13 cellular contexts compared by ENCODE assay signal in genomic region chr14:104460920-104461651, GRCh38.
DNase-seq lines count a peak whose midpoint lies in the region; ATAC-seq and TF ChIP-seq lines count a peak whose summit lies in the region.
"Had no signal": no experiment of that assay in that cellular context is flagged by ENCODE, and none has a peak within 500 bp of the region (broad histone marks: within the 10 kb centered on the region; RNA-seq: fewer than 3 reads in every experiment).

No MANE protein-coding gene starts in this region.

- H3K4me3 Mint-ChIP-seq in Caco-2 (ENCODE audit: unreplicated experiment): peak overlapping the region; percentile 27
- H3K4me3 Mint-ChIP-seq in neural progenitor cell: peak overlapping the region; percentile 77
- H3K4me3 Mint-ChIP-seq: activated naive CD8-positive, alpha-beta T cell treated with anti-CD3 and anti-CD28 coated beads, Interleukin-2, amount 50 U/mL, for 24 hours; HFFc6 had no signal

- DNase-seq in Caco-2 (no peak), right atrium auricular region (ENCODE audit: low spot score) (peak; percentile 53), neural progenitor cell (ENCODE audit: low spot score) (peak; percentile 73), CD1c-positive myeloid dendritic cell (ENCODE audit: extremely low spot score) (no peak), NCI-H2029 (lab: John Stamatoyannopoulos, UW) (no peak), AG08396 (ENCODE audit: low spot score) (no peak)
- DNase-seq: activated CD4-positive, CD25-positive, alpha-beta regulatory T cell treated with anti-CD3 and anti-CD28 coated beads, Interleukin-2, amount 50 U/mL, for 72 hours; activated naive CD8-positive, alpha-beta T cell treated with anti-CD3 and anti-CD28 coated beads, Interleukin-2, amount 50 U/mL, for 24 hours; effector memory CD4-positive, alpha-beta T cell; HFFc6 had no signal

- no TSS peak for BruUV-seq in Caco-2 (replicated peaks; lab: Mats Ljungman, UMichigan)

- H3K27ac ChIP-seq in HUES64 (ENCODE audit: low read depth, low read length) (no peak overlapping the region), right atrium auricular region (no peak overlapping the region), neural progenitor cell (no peak overlapping the region)

- H3K27me3 Mint-ChIP-seq in Caco-2 (ENCODE audit: insufficient read depth, unreplicated experiment) (peaks cover 32% of the 10 kb centered on the region), neural progenitor cell (ENCODE audit: insufficient read depth, low read depth) (peaks cover 20% of the 10 kb centered on the region)

- POLR2A ChIA-PET in Caco-2 (lab: Charles Lee): no interaction called here

- H3K4me3 ChIP-seq in Caco-2 (ENCODE audit: low read depth, low read length): no peak overlapping the region
- peak overlapping the region; percentile 44 for H3K4me3 ChIP-seq in HUES64 (ENCODE audit: low read length)
- peak overlapping the region in 1 of 2 donors; percentile 49 for H3K4me3 ChIP-seq in right atrium auricular region
- peak overlapping the region; percentile 19 for H3K4me3 ChIP-seq in neural progenitor cell
- H3K4me3 ChIP-seq: mucosa of descending colon had no signal

- no peak overlapping the region for H3K27ac Mint-ChIP-seq in Caco-2 (ENCODE audit: unreplicated experiment)
- no peak overlapping the region for H3K27ac Mint-ChIP-seq in neural progenitor cell
- H3K27ac Mint-ChIP-seq: activated naive CD8-positive, alpha-beta T cell treated with anti-CD3 and anti-CD28 coated beads, Interleukin-2, amount 50 U/mL, for 24 hours; HFFc6 had no signal

- H3K36me3 Mint-ChIP-seq in Caco-2 (ENCODE audit: insufficient read depth, unreplicated experiment) (no peaks in the 10 kb centered on the region), neural progenitor cell (no peaks in the 10 kb centered on the region)

- no peaks in the 10 kb centered on the region for H3K9me3 Mint-ChIP-seq in Caco-2 (ENCODE audit: unreplicated experiment)
- H3K9me3 Mint-ChIP-seq in neural progenitor cell: no peaks in the 10 kb centered on the region
- H3K9me3 Mint-ChIP-seq: activated naive CD8-positive, alpha-beta T cell treated with anti-CD3 and anti-CD28 coated beads, Interleukin-2, amount 50 U/mL, for 24 hours; HFFc6 had no signal

- H3K27me3 ChIP-seq in Caco-2 (replicated peaks; ENCODE audit: control insufficient read depth, insufficient read depth, low read length): no peaks in the 10 kb centered on the region
- peaks cover 56% of the 10 kb centered on the region for H3K27me3 ChIP-seq in HUES64 (ENCODE audit: insufficient read depth, low read length)
- H3K27me3 ChIP-seq in right atrium auricular region: peaks cover 0 to 3% of the 10 kb centered on the region in 2 donors
- peaks cover 80% of the 10 kb centered on the region for H3K27me3 ChIP-seq in neural progenitor cell

- CTCF ChIA-PET in Caco-2 (lab: Charles Lee): no interaction called here

- H2AFZ ChIP-seq in neural progenitor cell (replicated peaks): peak overlapping the region; percentile 81

- no peak for ATAC-seq in GM21737 (IDR thresholded peaks at IDR 0.05; ENCODE audit: unreplicated experiment)
- ATAC-seq: activated naive CD8-positive, alpha-beta T cell treated with anti-CD3 and anti-CD28 coated beads, Interleukin-2, amount 50 U/mL, for 24 hours; mucosa of descending colon had no signal

- TF ChIP-seq CTCF in Caco-2 (IDR thresholded peaks at IDR 0.05; ENCODE audit: insufficient read depth in 1 of 2, low read depth in 1 of 2, low read length in 1 of 2, severe bottlenecking in 1 of 2, unreplicated experiment in 1 of 2) (no peak), right atrium auricular region (IDR thresholded peaks at IDR 0.05) (no peak), neural progenitor cell (IDR thresholded peaks at IDR 0.05) (no peak)

- peaks cover 19% of the 10 kb centered on the region for H3F3A ChIP-seq in neural progenitor cell (ENCODE audit: low read depth)

- H3K4me2 ChIP-seq in neural progenitor cell: peak overlapping the region; percentile 39

- H3K9me3 ChIP-seq in Caco-2 (no peaks in the 10 kb centered on the region), HUES64 (ENCODE audit: insufficient read depth, low read depth, low read length) (no peaks in the 10 kb centered on the region), right atrium auricular region (no peaks in the 10 kb centered on the region), neural progenitor cell (ENCODE audit: low read depth) (no peaks in the 10 kb centered on the region)
- H3K9me3 ChIP-seq: mucosa of descending colon had no signal

- H3K9ac ChIP-seq in HUES64 (ENCODE audit: low read depth, low read length) (no peak overlapping the region), neural progenitor cell (no peak overlapping the region)

- H4K20me1 ChIP-seq in neural progenitor cell (ENCODE audit: low read depth): no peaks in the 10 kb centered on the region

- H3K4me1 ChIP-seq in Caco-2: no peaks in the 10 kb centered on the region
- peaks cover 6% of the 10 kb centered on the region; the same call in 1 of the 2 replicates for H3K4me1 ChIP-seq in HUES64 (ENCODE audit: insufficient read depth, low read length)
- H3K4me1 ChIP-seq in right atrium auricular region: peaks cover 0 to 13% of the 10 kb centered on the region in 2 donors
- peaks cover 8% of the 10 kb centered on the region for H3K4me1 ChIP-seq in neural progenitor cell

- H3K4me1 Mint-ChIP-seq in Caco-2 (ENCODE audit: low read depth, unreplicated experiment): no peaks in the 10 kb centered on the region
- peaks cover 12% of the 10 kb centered on the region for H3K4me1 Mint-ChIP-seq in neural progenitor cell

- 16% methylated on average over 32 of the region's 43 CpGs for WGBS in HUES64

- intact Hi-C loops in Caco-2 (cut with micrococcal nuclease; ENCODE audit: unreplicated experiment): no loop called here

- no peaks in the 10 kb centered on the region for H3K79me2 ChIP-seq in neural progenitor cell (ENCODE audit: low read depth)

- H3K36me3 ChIP-seq in Caco-2 (ENCODE audit: control insufficient read depth, insufficient read depth, low read length): no peaks in the 10 kb centered on the region
- no peaks in the 10 kb centered on the region for H3K36me3 ChIP-seq in HUES64 (ENCODE audit: insufficient read depth, low read length)
- H3K36me3 ChIP-seq in right atrium auricular region: no peaks in the 10 kb centered on the region
- no peaks in the 10 kb centered on the region for H3K36me3 ChIP-seq in neural progenitor cell

Comparison
In these comparisons a context has a peak if more than half of its experiments do, and no peak if none do; other contexts are left out.
1. DNase-seq: peak in right atrium auricular region (single experiment) and neural progenitor cell (single experiment); none in Caco-2 (0 of 2), CD1c-positive myeloid dendritic cell (single experiment), NCI-H2029 (single experiment) and AG08396 (single experiment).